31 cellular contexts compared by ENCODE assay signal in the genomic region with DNA sequence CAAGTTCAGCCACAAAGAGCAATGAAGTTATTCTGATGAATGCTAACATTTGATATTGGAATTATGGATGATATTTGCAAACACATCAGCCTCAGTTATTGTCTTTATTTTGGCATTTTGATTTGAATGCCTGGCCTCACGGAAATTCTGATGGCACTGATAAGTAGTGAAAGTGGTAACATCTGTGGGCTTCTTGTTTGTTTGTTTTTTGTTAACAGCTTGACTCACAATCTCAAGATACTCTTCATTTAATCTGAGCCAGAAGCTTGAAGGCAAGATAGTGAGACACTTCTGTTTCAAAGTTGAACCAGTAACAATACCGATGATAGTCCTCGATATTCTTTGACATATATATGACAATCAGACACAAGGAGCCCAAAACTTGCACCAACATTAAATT.
"Had no signal": no experiment of that assay in that cellular context is flagged by ENCODE, and none has a peak within 500 bp of the region (broad histone marks: within the 10 kb centered on the region; RNA-seq: fewer than 3 reads in every experiment).

No MANE protein-coding gene starts in this region.

- H3K27ac ChIP-seq: ascending aorta, brain microvascular endothelial cell, breast epithelium, VCaP had no signal

- H3K27me3 Mint-ChIP-seq: activated B cell treated with CpG ODN at 0.5 μM for 24 hours; activated naive CD8-positive, alpha-beta T cell treated with anti-CD3 and anti-CD28 coated beads, Interleukin-2, amount 10 ng/mL, durations not matched to agents 7 days and 5 days; activated naive CD8-positive, alpha-beta T cell treated with anti-CD3 and anti-CD28 coated beads, Interleukin-2, amount 50 U/mL, for 24 hours had no signal

- H3K4me1 Mint-ChIP-seq: activated B cell treated with CpG ODN at 0.5 μM for 24 hours; activated CD4-positive, alpha-beta memory T cell treated with anti-CD3 and anti-CD28 coated beads, Interleukin-2, amount 10 ng/mL, durations not matched to agents 7 days and 5 days; activated naive CD4-positive, alpha-beta T cell treated with anti-CD3 and anti-CD28 coated beads, Interleukin-2, amount 10 ng/mL, durations not matched to agents 7 days and 5 days; activated naive CD4-positive, alpha-beta T cell treated with anti-CD3 and anti-CD28 coated beads, Interleukin-2, amount 50 U/mL, for 24 hours; activated naive CD8-positive, alpha-beta T cell treated with anti-CD3 and anti-CD28 coated beads, Interleukin-2, amount 10 ng/mL, durations not matched to agents 7 days and 5 days; activated naive CD8-positive, alpha-beta T cell treated with anti-CD3 and anti-CD28 coated beads, Interleukin-2, amount 50 U/mL, for 24 hours had no signal

- H3K4me1 ChIP-seq: breast epithelium had no signal

- H3K27ac Mint-ChIP-seq: activated B cell treated with CpG ODN at 0.5 μM for 24 hours; activated CD4-positive, alpha-beta memory T cell treated with anti-CD3 and anti-CD28 coated beads, Interleukin-2, amount 10 ng/mL, durations not matched to agents 7 days and 5 days; activated CD4-positive, alpha-beta T cell treated with anti-CD3 and anti-CD28 coated beads, Interleukin-2, amount 10 ng/mL, durations not matched to agents 24 days and 14 days; activated CD8-positive, alpha-beta memory T cell treated with anti-CD3 and anti-CD28 coated beads, Interleukin-2, amount 10 ng/mL, durations not matched to agents 7 days and 5 days; activated CD8-positive, alpha-beta T cell treated with anti-CD3 and anti-CD28 coated beads, Interleukin-2, amount 10 ng/mL, durations not matched to agents 7 days and 5 days; activated naive CD4-positive, alpha-beta T cell treated with anti-CD3 and anti-CD28 coated beads, Interleukin-2, amount 10 ng/mL, durations not matched to agents 7 days and 5 days; activated naive CD4-positive, alpha-beta T cell treated with anti-CD3 and anti-CD28 coated beads, Interleukin-2, amount 50 U/mL, for 24 hours; activated naive CD8-positive, alpha-beta T cell; activated naive CD8-positive, alpha-beta T cell treated with anti-CD3 and anti-CD28 coated beads, Interleukin-2, amount 10 ng/mL, durations not matched to agents 7 days and 5 days; activated naive CD8-positive, alpha-beta T cell treated with anti-CD3 and anti-CD28 coated beads, Interleukin-2, amount 50 U/mL, for 24 hours; activated T-cell treated with anti-CD3 and anti-CD28 coated beads, Interleukin-2, amount 50 U/mL, for 24 hours; activated T-helper 2 cell treated with anti-CD3 and anti-CD28 coated beads, Interferon-gamma antibody, Interleukin-2, Interleukin-4, amounts not matched to agents 10 μg/mL and 5 μg/mL and 100 μg/mL, durations not matched to agents 14 hours and 24 hours and 36 hours; T-helper 1 cell treated with Interleukin-12 subunit alpha and Interleukin-12 subunit beta and Interleukin-4 antibody, amounts not matched to agents 30 μg/mL and 1 μg/mL, for 36 hours; T-helper 2 cell treated with Interferon-gamma antibody and Interleukin-4, amounts not matched to agents 5 μg/mL and 100 μg/mL, for 36 hours had no signal

- H3K27me3 ChIP-seq: ascending aorta, brain microvascular endothelial cell, breast epithelium had no signal

- H3K9me3 Mint-ChIP-seq: activated B cell treated with CpG ODN at 0.5 μM for 24 hours; activated CD4-positive, alpha-beta memory T cell treated with anti-CD3 and anti-CD28 coated beads, Interleukin-2, amount 10 ng/mL, durations not matched to agents 7 days and 5 days; activated CD4-positive, alpha-beta T cell treated with anti-CD3 and anti-CD28 coated beads, Interleukin-2, amount 10 ng/mL, durations not matched to agents 24 days and 14 days; activated naive CD4-positive, alpha-beta T cell treated with anti-CD3 and anti-CD28 coated beads, Interleukin-2, amount 10 ng/mL, durations not matched to agents 7 days and 5 days; activated naive CD4-positive, alpha-beta T cell treated with anti-CD3 and anti-CD28 coated beads, Interleukin-2, amount 50 U/mL, for 24 hours; activated naive CD8-positive, alpha-beta T cell treated with anti-CD3 and anti-CD28 coated beads, Interleukin-2, amount 10 ng/mL, durations not matched to agents 7 days and 5 days; activated naive CD8-positive, alpha-beta T cell treated with anti-CD3 and anti-CD28 coated beads, Interleukin-2, amount 50 U/mL, for 24 hours; activated T-cell treated with anti-CD3 and anti-CD28 coated beads, Interleukin-2, amount 50 U/mL, for 24 hours; activated T-helper 2 cell treated with anti-CD3 and anti-CD28 coated beads, Interferon-gamma antibody, Interleukin-2, Interleukin-4, amounts not matched to agents 10 μg/mL and 5 μg/mL and 100 μg/mL, durations not matched to agents 14 hours and 24 hours and 36 hours; T-helper 1 cell treated with Interleukin-12 subunit alpha and Interleukin-12 subunit beta and Interleukin-4 antibody, amounts not matched to agents 30 μg/mL and 1 μg/mL, for 36 hours; T-helper 2 cell treated with Interferon-gamma antibody and Interleukin-4, amounts not matched to agents 5 μg/mL and 100 μg/mL, for 36 hours had no signal

- DNase-seq: activated B cell treated with CpG ODN at 0.5 μM for 24 hours; activated CD4-positive, alpha-beta memory T cell treated with anti-CD3 and anti-CD28 coated beads, Interleukin-2, amount 10 ng/mL, durations not matched to agents 7 days and 5 days; activated CD4-positive, alpha-beta T cell treated with anti-CD3 and anti-CD28 coated beads for 4 hours; activated CD4-positive, alpha-beta T cell treated with anti-CD3 and anti-CD28 coated beads, Interleukin-2, amount 10 ng/mL, durations not matched to agents 24 days and 14 days; activated CD4-positive, alpha-beta T cell treated with anti-CD3 and anti-CD28 coated beads, Interleukin-2, amount 50 U/mL, for 1 hour; activated CD4-positive, alpha-beta T cell treated with anti-CD3 and anti-CD28 coated beads, Interleukin-2, amount 50 U/mL, for 4 hours; activated CD4-positive, CD25-positive, alpha-beta regulatory T cell treated with anti-CD3 and anti-CD28 coated beads, Interleukin-2, amount 50 U/mL, for 72 hours; activated CD8-positive, alpha-beta memory T cell treated with anti-CD3 and anti-CD28 coated beads for 24 hours; activated CD8-positive, alpha-beta memory T cell treated with anti-CD3 and anti-CD28 coated beads, Interleukin-2, amount 10 ng/mL, durations not matched to agents 7 days and 5 days; activated CD8-positive, alpha-beta memory T cell treated with anti-CD3 and anti-CD28 coated beads, Interleukin-2, amount 50 U/mL, for 48 hours; activated CD8-positive, alpha-beta T cell treated with anti-CD3 and anti-CD28 coated beads, Interleukin-2, amount 10 ng/mL, durations not matched to agents 7 days and 5 days; activated effector memory CD4-positive, alpha-beta T cell treated with Interleukin-2 at 50 U/mL for 16 hours; activated gamma-delta T cell; activated naive CD4-positive, alpha-beta T cell treated with anti-CD3 and anti-CD28 coated beads, Interleukin-2, amount 10 ng/mL, durations not matched to agents 7 days and 5 days; activated naive CD4-positive, alpha-beta T cell treated with Interleukin-2 at 50 U/mL for 16 hours; activated naive CD8-positive, alpha-beta T cell treated with anti-CD3 and anti-CD28 coated beads, Interleukin-2, amount 10 ng/mL, durations not matched to agents 7 days and 5 days; activated naive CD8-positive, alpha-beta T cell treated with anti-CD3 and anti-CD28 coated beads, Interleukin-2, amount 50 U/mL, for 24 hours; activated T-cell treated with anti-CD3 and anti-CD28 coated beads, Interleukin-2, amount 50 U/mL, for 24 hours; amygdala; anterior cingulate cortex; brain microvascular endothelial cell; central memory CD4-positive, alpha-beta T cell; T-helper 9 cell had no signal

- H3K9me3 ChIP-seq: ascending aorta, breast epithelium had no signal

- ATAC-seq: activated CD8-positive, alpha-beta T cell treated with anti-CD3 and anti-CD28 coated beads, Interleukin-2, amount 10 ng/mL, durations not matched to agents 7 days and 5 days had no signal

- H3K36me3 Mint-ChIP-seq: activated CD8-positive, alpha-beta memory T cell treated with anti-CD3 and anti-CD28 coated beads, Interleukin-2, amount 10 ng/mL, durations not matched to agents 7 days and 5 days; activated naive CD4-positive, alpha-beta T cell treated with anti-CD3 and anti-CD28 coated beads, Interleukin-2, amount 10 ng/mL, durations not matched to agents 7 days and 5 days; activated naive CD4-positive, alpha-beta T cell treated with anti-CD3 and anti-CD28 coated beads, Interleukin-2, amount 50 U/mL, for 24 hours; activated naive CD8-positive, alpha-beta T cell; activated naive CD8-positive, alpha-beta T cell treated with anti-CD3 and anti-CD28 coated beads, Interleukin-2, amount 10 ng/mL, durations not matched to agents 7 days and 5 days had no signal

- H3K4me3 ChIP-seq: ascending aorta, breast epithelium had no signal

- H3K36me3 ChIP-seq: ascending aorta, brain microvascular endothelial cell, breast epithelium had no signal

- H3K4me3 Mint-ChIP-seq: activated B cell treated with CpG ODN at 0.5 μM for 24 hours; activated CD4-positive, alpha-beta memory T cell treated with anti-CD3 and anti-CD28 coated beads, Interleukin-2, amount 10 ng/mL, durations not matched to agents 7 days and 5 days; activated CD4-positive, alpha-beta T cell treated with anti-CD3 and anti-CD28 coated beads, Interleukin-2, amount 10 ng/mL, durations not matched to agents 24 days and 14 days; activated CD8-positive, alpha-beta memory T cell treated with anti-CD3 and anti-CD28 coated beads, Interleukin-2, amount 10 ng/mL, durations not matched to agents 7 days and 5 days; activated CD8-positive, alpha-beta T cell treated with anti-CD3 and anti-CD28 coated beads, Interleukin-2, amount 10 ng/mL, durations not matched to agents 7 days and 5 days; activated naive CD4-positive, alpha-beta T cell treated with anti-CD3 and anti-CD28 coated beads, Interleukin-2, amount 10 ng/mL, durations not matched to agents 7 days and 5 days; activated naive CD4-positive, alpha-beta T cell treated with anti-CD3 and anti-CD28 coated beads, Interleukin-2, amount 50 U/mL, for 24 hours; activated naive CD8-positive, alpha-beta T cell; activated naive CD8-positive, alpha-beta T cell treated with anti-CD3 and anti-CD28 coated beads, Interleukin-2, amount 10 ng/mL, durations not matched to agents 7 days and 5 days; activated naive CD8-positive, alpha-beta T cell treated with anti-CD3 and anti-CD28 coated beads, Interleukin-2, amount 50 U/mL, for 24 hours; activated T-cell treated with anti-CD3 and anti-CD28 coated beads, Interleukin-2, amount 50 U/mL, for 24 hours; T-helper 1 cell treated with Interleukin-12 subunit alpha and Interleukin-12 subunit beta and Interleukin-4 antibody, amounts not matched to agents 30 μg/mL and 1 μg/mL, for 36 hours; T-helper 2 cell treated with Interferon-gamma antibody and Interleukin-4, amounts not matched to agents 5 μg/mL and 100 μg/mL, for 36 hours had no signal
